ENCODE assay signal across 20 cellular contexts in genomic region chr1:30788580-30789387, GRCh38. TPM values are rescaled to one million over a fixed set of nuclear protein-coding genes. Genes with fewer than 3 reads are reported as not detected.
DNase-seq lines count a peak whose midpoint lies in the region; ATAC-seq and TF ChIP-seq lines count a peak whose summit lies in the region.
"Had no signal": no experiment of that assay in that cellular context is flagged by ENCODE, and none has a peak within 500 bp of the region (broad histone marks: within the 10 kb centered on the region; RNA-seq: fewer than 3 reads in every experiment).

No MANE protein-coding gene starts in this region.

- H3K27me3 Mint-ChIP-seq in endodermal cell (ENCODE audit: insufficient read depth), result peaks cover 3% of the 10 kb centered on the region

- no peak for TF ChIP-seq CTCF in mammary epithelial cell (conservative IDR thresholded peaks at IDR 0.05 in 1 of 2, IDR thresholded peaks at IDR 0.05 in 1 of 2; ENCODE audit: extremely low read depth in 1 of 2, insufficient read depth in 1 of 2, low read depth in 1 of 2, low read length in 2 of 2)
- no peak for TF ChIP-seq CTCF in lower lobe of right lung (IDR thresholded peaks at IDR 0.05)
- TF ChIP-seq CTCF in endodermal cell (conservative IDR thresholded peaks at IDR 0.05), result no peak

- H3K27ac ChIP-seq in mammary epithelial cell (ENCODE audit: insufficient read depth, low read depth, low read length) (no peak overlapping the region), lower lobe of right lung (no peak overlapping the region), substantia nigra (ENCODE audit: low read depth, low read length, poor library complexity, severe bottlenecking) (no peak overlapping the region), endodermal cell (ENCODE audit: low read depth, low read length) (no peak overlapping the region)
- H3K27ac ChIP-seq: cardiac muscle cell, HL-60 had no signal

- intact Hi-C loops in mammary epithelial cell (cut with micrococcal nuclease) (no loop called here), lower lobe of right lung (cut with DNase I) (no loop called here)

- WGBS in mammary epithelial cell (ENCODE audit: low coverage, missing lambda C conversion rate), result 81% methylated on average over 9 of the region's 9 CpGs
- WGBS in endodermal cell (ENCODE audit: insufficient coverage in 1 of 2, insufficient read length in 1 of 2), 2 experiments, result 93 to 96% methylated on average over 7 to 8 of the region's 9 CpGs

- H3K4me3 Mint-ChIP-seq in endodermal cell, result no peak overlapping the region
- H3K4me3 Mint-ChIP-seq: activated T-helper 1 cell treated with anti-CD3 and anti-CD28 coated beads, Interleukin-12 subunit alpha, Interleukin-12 subunit beta, Interleukin-2, Interleukin-4 antibody, amounts not matched to agents 30 ng/mL and 10 ng/mL and 1 ng/mL, durations not matched to agents 14 hours and 24 hours and 36 hours; stimulated activated naive CD8-positive, alpha-beta T cell treated with anti-CD3 and anti-CD28 coated beads, Interleukin-15, amount 100 ng/mL, for 72 hours had no signal

- H2AFZ ChIP-seq in mammary epithelial cell (ENCODE audit: low read depth, low read length), result no peak overlapping the region

- H3K9ac ChIP-seq in mammary epithelial cell (ENCODE audit: insufficient read depth, low read length) (no peak overlapping the region), skeletal muscle satellite cell (ENCODE audit: low read depth, low read length) (no peak overlapping the region), endodermal cell (ENCODE audit: extremely low read depth, low read length, poor library complexity, severe bottlenecking) (no peak overlapping the region)

- H3K27ac Mint-ChIP-seq in endodermal cell, result no peak overlapping the region
- H3K27ac Mint-ChIP-seq: activated T-helper 1 cell treated with anti-CD3 and anti-CD28 coated beads, Interleukin-12 subunit alpha, Interleukin-12 subunit beta, Interleukin-2, Interleukin-4 antibody, amounts not matched to agents 30 ng/mL and 10 ng/mL and 1 ng/mL, durations not matched to agents 14 hours and 24 hours and 36 hours; stimulated activated naive CD8-positive, alpha-beta T cell treated with anti-CD3 and anti-CD28 coated beads, Interleukin-15, amount 100 ng/mL, for 72 hours had no signal

- no peaks in the 10 kb centered on the region for H3K9me3 Mint-ChIP-seq in endodermal cell
- H3K9me3 Mint-ChIP-seq: activated T-helper 1 cell treated with anti-CD3 and anti-CD28 coated beads, Interleukin-12 subunit alpha, Interleukin-12 subunit beta, Interleukin-2, Interleukin-4 antibody, amounts not matched to agents 30 ng/mL and 10 ng/mL and 1 ng/mL, durations not matched to agents 14 hours and 24 hours and 36 hours; stimulated activated naive CD8-positive, alpha-beta T cell treated with anti-CD3 and anti-CD28 coated beads, Interleukin-15, amount 100 ng/mL, for 72 hours had no signal

- no TSS peak for BruUV-seq in mammary epithelial cell (replicated peaks; lab: Mats Ljungman, UMichigan)

- in situ Hi-C loops in mammary epithelial cell (cut with MboI; ENCODE audit: low sequenced_read_pairs in 2 of 2), result no loop called here

- H4K20me1 ChIP-seq in mammary epithelial cell (ENCODE audit: insufficient read depth, low read length), result no peaks in the 10 kb centered on the region

- dilution Hi-C loops in mammary epithelial cell (cut with HindIII; ENCODE audit: low sequenced_read_pairs), result no loop called here

- H3K9me3 ChIP-seq in mammary epithelial cell (replicated peaks; ENCODE audit: insufficient read depth, low read length), result no peaks in the 10 kb centered on the region
- H3K9me3 ChIP-seq in lower lobe of right lung, result no peaks in the 10 kb centered on the region
- H3K9me3 ChIP-seq in skeletal muscle satellite cell (replicated peaks; ENCODE audit: low read length), result no peaks in the 10 kb centered on the region
- H3K9me3 ChIP-seq in endodermal cell (ENCODE audit: control insufficient read depth, low read length), result no peaks in the 10 kb centered on the region
- H3K9me3 ChIP-seq: SJCRH30, uterus had no signal

- H3K36me3 ChIP-seq in mammary epithelial cell (ENCODE audit: insufficient read depth, low read length) (no peaks in the 10 kb centered on the region), lower lobe of right lung (no peaks in the 10 kb centered on the region), skeletal muscle satellite cell (ENCODE audit: insufficient read depth, low read length) (no peaks in the 10 kb centered on the region), endodermal cell (ENCODE audit: control insufficient read depth, insufficient read depth, low read length) (no peaks in the 10 kb centered on the region)
- H3K36me3 ChIP-seq: cardiac muscle cell, SJCRH30, uterus had no signal

- H3K4me3 ChIP-seq in mammary epithelial cell (replicated peaks in 1 of 3; ENCODE audit: insufficient read depth in 1 of 3, low read depth in 2 of 3, low read length in 3 of 3) (no peak overlapping the region), lower lobe of right lung (no peak overlapping the region), skeletal muscle satellite cell (ENCODE audit: low read length) (no peak overlapping the region), endodermal cell (ENCODE audit: low read length) (no peak overlapping the region)
- H3K4me3 ChIP-seq: cardiac muscle cell, SJCRH30, uterus had no signal

- ATAC-seq in lower lobe of right lung (no peak), HG03469 (IDR thresholded peaks at IDR 0.05; ENCODE audit: unreplicated experiment) (no peak), HG03135 (IDR thresholded peaks at IDR 0.05; ENCODE audit: unreplicated experiment) (no peak)
- ATAC-seq: stimulated activated naive CD8-positive, alpha-beta T cell treated with anti-CD3 and anti-CD28 coated beads, Interleukin-15, amount 100 ng/mL, for 72 hours had no signal

- no peaks in the 10 kb centered on the region for H3K36me3 Mint-ChIP-seq in endodermal cell (ENCODE audit: low read depth)

- H3K4me1 Mint-ChIP-seq in endodermal cell, result no peaks in the 10 kb centered on the region

- H3K79me2 ChIP-seq in mammary epithelial cell (ENCODE audit: insufficient read depth, low read length), result no peaks in the 10 kb centered on the region

- CTCF ChIA-PET in mammary epithelial cell (lab: Charles Lee; ENCODE audit: low non-redundant PET), result no interaction called here

- H3K4me2 ChIP-seq in mammary epithelial cell (ENCODE audit: insufficient read depth, low read depth, low read length) (no peak overlapping the region), skeletal muscle satellite cell (ENCODE audit: low read length) (peak overlapping the region; percentile 5)

- H3K27me3 ChIP-seq in mammary epithelial cell (ENCODE audit: insufficient read depth, low read length), result no peaks in the 10 kb centered on the region
- H3K27me3 ChIP-seq in lower lobe of right lung (ENCODE audit: low read depth), result no peaks in the 10 kb centered on the region
- H3K27me3 ChIP-seq in skeletal muscle satellite cell (ENCODE audit: control insufficient read depth, insufficient read depth, low read length), result peaks cover 3% of the 10 kb centered on the region
- H3K27me3 ChIP-seq in endodermal cell (ENCODE audit: control insufficient read depth, insufficient read depth, low read length, poor library complexity, severe bottlenecking), result no peaks in the 10 kb centered on the region
- H3K27me3 ChIP-seq: cardiac muscle cell, SJCRH30, uterus had no signal

- no peaks in the 10 kb centered on the region for H3K4me1 ChIP-seq in mammary epithelial cell (ENCODE audit: insufficient read depth, low read length)
- peaks cover 9% of the 10 kb centered on the region for H3K4me1 ChIP-seq in lower lobe of right lung
- peaks cover 16% of the 10 kb centered on the region for H3K4me1 ChIP-seq in skeletal muscle satellite cell (ENCODE audit: control insufficient read depth, insufficient read depth, low read length)
- H3K4me1 ChIP-seq in endodermal cell (ENCODE audit: control insufficient read depth, insufficient read depth, low read length), result peaks cover 3% of the 10 kb centered on the region
- H3K4me1 ChIP-seq: uterus had no signal

- DNase-seq in NCI-H2227 (lab: John Stamatoyannopoulos, UW; ENCODE audit: unreplicated experiment) (peak; percentile 27), mammary epithelial cell (peak; percentile 36), lower lobe of right lung (peak; percentile 32), substantia nigra (lab: John Stamatoyannopoulos, UW) (no peak), endodermal cell (no peak)
- DNase-seq: activated CD4-positive, CD25-positive, alpha-beta regulatory T cell; activated CD8-positive, alpha-beta memory T cell treated with anti-CD3 and anti-CD28 coated beads for 24 hours; effector CD4-positive, alpha-beta T cell; KBM-7; NCI-H2029 treated with DMSO at 0.1 percent for 48 hours; SJCRH30; stimulated activated naive CD8-positive, alpha-beta T cell treated with anti-CD3 and anti-CD28 coated beads, Interleukin-15, amount 100 ng/mL, for 72 hours; T-helper 9 cell had no signal

RNA-seq across cellular contexts. Expression of gene LAPTM5, which starts 31.2 kb away (rescaled TPM):
- total RNA-seq in mammary epithelial cell, result 1 to 10 TPM in 1 of 2 donors, not detected in 1; 1.7 TPM
- 1.8 TPM for polyA plus RNA-seq in mammary epithelial cell
- polyA minus RNA-seq in mammary epithelial cell, result 0.62 TPM
- total RNA-seq in lower lobe of right lung, result 544 TPM
- total RNA-seq in skeletal muscle satellite cell (2012; rRNA removed), result 0.44 and 0.76 TPM in 2 replicates
- not detected for total RNA-seq in endodermal cell
- polyA plus RNA-seq in endodermal cell (2013, experiment 1 of 2), result 0.93 TPM
- polyA plus RNA-seq in endodermal cell (2013, experiment 2 of 2), result 0.58 TPM

Comparison
In these comparisons a context has a peak if more than half of its experiments do, and no peak if none do; other contexts are left out.
1. DNase-seq: peak in NCI-H2227 (single experiment), mammary epithelial cell (single experiment) and lower lobe of right lung (single experiment); none in substantia nigra (0 of 49) and endodermal cell (single experiment).
2. RNA of gene LAPTM5, which starts 31.2 kb away (total RNA-seq): 544 TPM in lower lobe of right lung (single experiment); 1.7 TPM in mammary epithelial cell and not detected in endodermal cell; every median in the first group is over 100 times any median in the second.